Comparison of ENCODE assay signal across 9 cellular contexts in the genomic region with DNA sequence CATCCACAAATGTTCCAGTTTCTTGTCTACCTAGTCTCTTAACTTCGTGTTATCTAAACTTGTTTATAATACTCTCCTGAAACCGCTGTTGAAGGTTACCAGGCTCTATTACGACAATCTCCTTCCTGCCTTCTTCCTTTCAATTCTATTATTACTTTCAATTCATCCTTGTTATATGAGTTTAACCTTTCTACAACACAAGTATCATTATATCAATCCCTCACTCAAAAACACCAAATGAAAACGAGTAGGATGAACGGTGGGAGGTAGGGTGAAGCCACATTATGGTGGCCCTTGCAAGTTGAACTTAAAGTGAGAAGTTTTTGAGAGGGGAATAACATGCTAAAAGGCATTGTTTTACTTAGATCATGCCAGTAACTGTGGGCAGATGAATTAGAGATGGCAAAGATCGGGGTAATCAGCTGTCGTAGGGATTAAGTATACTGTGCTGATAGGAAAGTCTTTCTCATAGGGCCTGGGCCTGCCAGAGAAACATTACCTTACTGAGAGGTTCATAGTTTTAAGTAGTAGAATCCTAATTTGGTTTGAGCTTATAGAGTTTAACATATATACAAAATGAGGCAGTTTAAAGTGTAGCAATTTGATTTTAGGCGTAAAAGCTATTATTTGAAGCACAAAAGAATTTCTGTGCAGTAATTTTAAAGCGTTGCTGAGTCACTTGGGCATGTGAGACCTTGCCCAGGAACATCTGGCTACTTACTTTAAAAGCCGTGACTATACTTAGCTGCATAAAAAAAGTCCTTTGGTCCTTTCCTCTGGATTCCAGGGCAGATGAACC. TPM values are rescaled to one million over a fixed set of nuclear protein-coding genes. Genes with fewer than 3 reads are reported as not detected.
A peak's percentile ranks its signal among the peaks of the same experiment; 100 is the strongest.
DNase-seq lines count a peak whose midpoint lies in the region; ATAC-seq, FAIRE-seq and TF ChIP-seq lines count a peak whose summit lies in the region.
"Had no signal": no experiment of that assay in that cellular context is flagged by ENCODE, and none has a peak within 500 bp of the region (broad histone marks: within the 10 kb centered on the region; RNA-seq: fewer than 3 reads in every experiment).

No MANE protein-coding gene starts in this region.

- peaks cover 16% of the 10 kb centered on the region for H3K36me3 Mint-ChIP-seq in CD4-positive, alpha-beta T cell (ENCODE audit: low read depth)

- peaks cover 26% of the 10 kb centered on the region for H3K4me1 ChIP-seq in keratinocyte (ENCODE audit: control insufficient read depth, extremely low read depth, insufficient read depth, low read length)

- H4K20me1 ChIP-seq in keratinocyte (ENCODE audit: control insufficient read depth, extremely low read depth, insufficient read depth, low read length): no peaks in the 10 kb centered on the region

- CTCF ChIA-PET in CD4-positive, alpha-beta T cell (lab: Charles Lee): interaction anchor here (0.8 kb wide), 1 partner anchor 58 kb away, joined by 3 read pairs; the partner anchor contains the start of gene NXPE3

- H3K4me2 ChIP-seq in keratinocyte (ENCODE audit: control insufficient read depth, extremely low read depth, insufficient read depth, low read depth, low read length): peak overlapping the region; percentile 91

- peak overlapping the region; percentile 68 for H3K27ac Mint-ChIP-seq in CD4-positive, alpha-beta T cell

- no peaks in the 10 kb centered on the region for H3K27me3 Mint-ChIP-seq in CD4-positive, alpha-beta T cell

- POLR2A ChIA-PET in CD4-positive, alpha-beta T cell (lab: Charles Lee): interaction anchor here (1.0 to 3.2 kb wide), 8 partner anchors 34 to 68 kb away, joined by 3 to 19 read pairs (median 8); partner anchors contain the start of genes NXPE3, RPL24 and ZBTB11

- no peak for TF ChIP-seq CTCF in CD4-positive, alpha-beta T cell (IDR thresholded peaks at IDR 0.05)
- TF ChIP-seq CTCF in HL-60 (IDR thresholded peaks at IDR 0.05; ENCODE audit: insufficient read depth, low read length) (no peak), keratinocyte (optimal IDR thresholded peaks at IDR 0.05 in 1 of 3, IDR thresholded peaks at IDR 0.05 in 1 of 3, conservative IDR thresholded peaks at IDR 0.05 in 1 of 3; ENCODE audit: extremely low read depth in 1 of 3, insufficient read depth in 2 of 3, low read length in 3 of 3) (no peak)

- peaks cover 12% of the 10 kb centered on the region for H3K79me2 ChIP-seq in keratinocyte (ENCODE audit: control insufficient read depth, insufficient read depth, low read length)

- H3K27ac ChIP-seq in CD4-positive, alpha-beta T cell (ENCODE audit: low read depth, low read length): peak overlapping the region; percentile 2
- peak overlapping the region; percentile 77 for H3K27ac ChIP-seq in HL-60 (replicated peaks)
- peak overlapping the region; percentile 79 for H3K27ac ChIP-seq in keratinocyte (ENCODE audit: control insufficient read depth, insufficient read depth, low read length)

- H2AFZ ChIP-seq in keratinocyte (ENCODE audit: control insufficient read depth, low read length): peak overlapping the region; percentile 93

- no peaks in the 10 kb centered on the region for H3K36me3 ChIP-seq in keratinocyte (ENCODE audit: control insufficient read depth in 2 of 2, extremely low read depth in 1 of 2, insufficient read depth in 2 of 2, low read length in 2 of 2)

- DNase-seq in CD4-positive, alpha-beta T cell: no peak
- no peak for DNase-seq in HL-60 (ENCODE audit: low read depth in 1 of 2, low spot score in 1 of 2)
- DNase-seq in activated CD4-positive, alpha-beta T cell treated with anti-CD3 and anti-CD28 coated beads, Interleukin-2, amount 50 U/mL, for 48 hours: peak; percentile 16 to 24
- DNase-seq in keratinocyte (ENCODE audit: low read depth, low spot score): no peak
- DNase-seq in activated effector memory CD4-positive, alpha-beta T cell treated with Interleukin-2 at 50 U/mL for 16 hours: no peak
- DNase-seq in midbrain (lab: John Stamatoyannopoulos, UW): no peak

- peak overlapping the region; percentile 13 for H3K4me3 Mint-ChIP-seq in CD4-positive, alpha-beta T cell

- no peaks in the 10 kb centered on the region for H3K9me3 ChIP-seq in CD4-positive, alpha-beta T cell (ENCODE audit: control insufficient read depth, low read length)
- no peaks in the 10 kb centered on the region for H3K9me3 ChIP-seq in keratinocyte (ENCODE audit: control insufficient read depth, low read depth, low read length)

- no peak overlapping the region for H3K4me3 ChIP-seq in HL-60 (replicated peaks; ENCODE audit: insufficient read depth, low read length)
- peak overlapping the region in 2 of 3 experiments; percentile 42 to 44 for H3K4me3 ChIP-seq in keratinocyte (ENCODE audit: control insufficient read depth in 2 of 3, extremely low read depth in 1 of 3, insufficient read depth in 2 of 3, low read depth in 1 of 3, low read length in 3 of 3)

- H3K9me1 ChIP-seq in keratinocyte (ENCODE audit: control insufficient read depth, extremely low read depth, insufficient read depth, low read length): no peaks in the 10 kb centered on the region

- peak; percentile 84 for FAIRE-seq in keratinocyte (lab: Jason Lieb, UNC)
- FAIRE-seq: endometrium had no signal

- H3K9me3 Mint-ChIP-seq in CD4-positive, alpha-beta T cell: no peaks in the 10 kb centered on the region

- peaks cover 45% of the 10 kb centered on the region for H3K4me1 Mint-ChIP-seq in CD4-positive, alpha-beta T cell (ENCODE audit: low read depth)

- no peaks in the 10 kb centered on the region for H3K27me3 ChIP-seq in CD4-positive, alpha-beta T cell (ENCODE audit: control insufficient read depth, insufficient read depth, low read length)
- no peaks in the 10 kb centered on the region for H3K27me3 ChIP-seq in HL-60 (ENCODE audit: insufficient read depth, poor library complexity, severe bottlenecking)
- H3K27me3 ChIP-seq in keratinocyte (ENCODE audit: control insufficient read depth, extremely low read depth, insufficient read depth, low read length): no peaks in the 10 kb centered on the region

- ATAC-seq in CD4-positive, alpha-beta T cell (ENCODE audit: poor library complexity): no peak
- ATAC-seq in HG03565 (IDR thresholded peaks at IDR 0.05; ENCODE audit: unreplicated experiment) (no peak), GM21423 (IDR thresholded peaks at IDR 0.05; ENCODE audit: unreplicated experiment) (no peak)

- intact Hi-C loops in CD4-positive, alpha-beta T cell (cut with DNase I, micrococcal nuclease): loop anchor here in 1 of 2 experiments (5.0 kb wide), 1 partner anchor 34 kb away; the partner anchor contains the start of gene RPL24

- dilution Hi-C loops in keratinocyte (cut with MboI; ENCODE audit: extremely low pct_ligation_motif_present, low sequenced_read_pairs): no loop called here

- H3K9ac ChIP-seq in keratinocyte (ENCODE audit: control insufficient read depth, extremely low read depth, insufficient read depth, low read length): peak overlapping the region; percentile 46

RNA-seq across cellular contexts. Expression of gene CEP97, which starts 3.4 kb away (rescaled TPM):
- 1 to 10 TPM; 6.3 to 6.6 TPM for total RNA-seq in CD4-positive, alpha-beta T cell
- 1.6 to 3.6 TPM (median 2.6 TPM) in 3 replicates for polyA plus RNA-seq in keratinocyte
- 9.9 TPM for polyA plus RNA-seq in keratinocyte (2011; ENCODE audit: low read depth)
- polyA plus RNA-seq in keratinocyte (2011; cell fraction: cytosol; rRNA removed): 1.1 and 1.9 TPM in 2 replicates
- 5.9 and 6.6 TPM in 2 replicates for polyA plus RNA-seq in keratinocyte (2011; cell fraction: nucleus; rRNA removed)
- polyA plus RNA-seq in keratinocyte (2012; ENCODE audit: low replicate concordance): 3.5 and 3.6 TPM in 2 replicates
- polyA minus RNA-seq in keratinocyte: 5.1 to 10.3 TPM (median 5.2 TPM) in 3 replicates
- 3.1 TPM for polyA minus RNA-seq in keratinocyte (2011; cell fraction: cytosol; rRNA and poly(A)+ RNA removed)
- 7.5 and 10.9 TPM in 2 replicates for polyA minus RNA-seq in keratinocyte (2011; cell fraction: nucleus; rRNA and poly(A)+ RNA removed)

RNA-seq across cellular contexts. Expression of gene RPL24, which starts 34.5 kb away (rescaled TPM):
- 1,000 to 10,000 TPM; 1,722 to 1,769 TPM for total RNA-seq in CD4-positive, alpha-beta T cell
- 787 to 1,581 TPM (median 1,426 TPM) in 3 replicates for polyA plus RNA-seq in keratinocyte
- polyA plus RNA-seq in keratinocyte (2011; ENCODE audit: low read depth): 1,422 TPM
- polyA plus RNA-seq in keratinocyte (2011; cell fraction: cytosol; rRNA removed): 1,729 and 2,267 TPM in 2 replicates
- 326 and 477 TPM in 2 replicates for polyA plus RNA-seq in keratinocyte (2011; cell fraction: nucleus; rRNA removed)
- polyA plus RNA-seq in keratinocyte (2012; ENCODE audit: low replicate concordance): 1,573 and 1,783 TPM in 2 replicates
- 324 to 419 TPM (median 389 TPM) in 3 replicates for polyA minus RNA-seq in keratinocyte
- polyA minus RNA-seq in keratinocyte (2011; cell fraction: cytosol; rRNA and poly(A)+ RNA removed): 430 TPM
- 131 and 143 TPM in 2 replicates for polyA minus RNA-seq in keratinocyte (2011; cell fraction: nucleus; rRNA and poly(A)+ RNA removed)

RNA-seq across cellular contexts. Expression of gene ZBTB11, which starts 44.1 kb away (rescaled TPM):
- total RNA-seq in CD4-positive, alpha-beta T cell: 10 to 100 TPM; 73.5 to 76.6 TPM
- polyA plus RNA-seq in keratinocyte: 10.4 to 19.7 TPM (median 13.8 TPM) in 3 replicates
- polyA plus RNA-seq in keratinocyte (2011; ENCODE audit: low read depth): 12.5 TPM
- polyA plus RNA-seq in keratinocyte (2011; cell fraction: cytosol; rRNA removed): 5.5 and 11.1 TPM in 2 replicates
- polyA plus RNA-seq in keratinocyte (2011; cell fraction: nucleus; rRNA removed): 19.6 and 27.3 TPM in 2 replicates
- 10.9 and 13.4 TPM in 2 replicates for polyA plus RNA-seq in keratinocyte (2012; ENCODE audit: low replicate concordance)
- polyA minus RNA-seq in keratinocyte: 3.5 to 25.9 TPM (median 12.5 TPM) in 3 replicates
- polyA minus RNA-seq in keratinocyte (2011; cell fraction: cytosol; rRNA and poly(A)+ RNA removed): 17.5 TPM
- 28.3 and 40.4 TPM in 2 replicates for polyA minus RNA-seq in keratinocyte (2011; cell fraction: nucleus; rRNA and poly(A)+ RNA removed)

RNA-seq across cellular contexts. Expression of gene NXPE3, which starts 58.0 kb away (rescaled TPM):
- 10 to 100 TPM; 37.4 to 37.5 TPM for total RNA-seq in CD4-positive, alpha-beta T cell
- 15.8 to 19.9 TPM (median 16.8 TPM) in 3 replicates for polyA plus RNA-seq in keratinocyte
- 2.6 TPM for polyA plus RNA-seq in keratinocyte (2011; ENCODE audit: low read depth)
- 10.2 and 14.8 TPM in 2 replicates for polyA plus RNA-seq in keratinocyte (2011; cell fraction: cytosol; rRNA removed)
- 14.9 and 18.2 TPM in 2 replicates for polyA plus RNA-seq in keratinocyte (2011; cell fraction: nucleus; rRNA removed)
- polyA plus RNA-seq in keratinocyte (2012; ENCODE audit: low replicate concordance): 1.6 and 13.9 TPM in 2 replicates
- polyA minus RNA-seq in keratinocyte: 28.7 to 36.9 TPM (median 35.8 TPM) in 3 replicates
- 13.8 TPM for polyA minus RNA-seq in keratinocyte (2011; cell fraction: cytosol; rRNA and poly(A)+ RNA removed)
- polyA minus RNA-seq in keratinocyte (2011; cell fraction: nucleus; rRNA and poly(A)+ RNA removed): 19.4 and 27.1 TPM in 2 replicates

Comparison
In these comparisons a context has a peak if more than half of its experiments do, and no peak if none do; other contexts are left out.
1. DNase-seq: peak in activated CD4-positive, alpha-beta T cell treated with anti-CD3 and anti-CD28 coated beads, Interleukin-2, amount 50 U/mL, for 48 hours (2 of 2); none in CD4-positive, alpha-beta T cell (0 of 10), HL-60 (0 of 2), keratinocyte (single experiment), activated effector memory CD4-positive, alpha-beta T cell treated with Interleukin-2 at 50 U/mL for 16 hours (single experiment) and midbrain (single experiment).
2. H3K27ac ChIP-seq: peak in every context shown above with its lines; median percentile 79 in keratinocyte; 77 in HL-60; 2 in CD4-positive, alpha-beta T cell.